Comparison of ENCODE assay signal across 8 cellular contexts in the genomic region with DNA sequence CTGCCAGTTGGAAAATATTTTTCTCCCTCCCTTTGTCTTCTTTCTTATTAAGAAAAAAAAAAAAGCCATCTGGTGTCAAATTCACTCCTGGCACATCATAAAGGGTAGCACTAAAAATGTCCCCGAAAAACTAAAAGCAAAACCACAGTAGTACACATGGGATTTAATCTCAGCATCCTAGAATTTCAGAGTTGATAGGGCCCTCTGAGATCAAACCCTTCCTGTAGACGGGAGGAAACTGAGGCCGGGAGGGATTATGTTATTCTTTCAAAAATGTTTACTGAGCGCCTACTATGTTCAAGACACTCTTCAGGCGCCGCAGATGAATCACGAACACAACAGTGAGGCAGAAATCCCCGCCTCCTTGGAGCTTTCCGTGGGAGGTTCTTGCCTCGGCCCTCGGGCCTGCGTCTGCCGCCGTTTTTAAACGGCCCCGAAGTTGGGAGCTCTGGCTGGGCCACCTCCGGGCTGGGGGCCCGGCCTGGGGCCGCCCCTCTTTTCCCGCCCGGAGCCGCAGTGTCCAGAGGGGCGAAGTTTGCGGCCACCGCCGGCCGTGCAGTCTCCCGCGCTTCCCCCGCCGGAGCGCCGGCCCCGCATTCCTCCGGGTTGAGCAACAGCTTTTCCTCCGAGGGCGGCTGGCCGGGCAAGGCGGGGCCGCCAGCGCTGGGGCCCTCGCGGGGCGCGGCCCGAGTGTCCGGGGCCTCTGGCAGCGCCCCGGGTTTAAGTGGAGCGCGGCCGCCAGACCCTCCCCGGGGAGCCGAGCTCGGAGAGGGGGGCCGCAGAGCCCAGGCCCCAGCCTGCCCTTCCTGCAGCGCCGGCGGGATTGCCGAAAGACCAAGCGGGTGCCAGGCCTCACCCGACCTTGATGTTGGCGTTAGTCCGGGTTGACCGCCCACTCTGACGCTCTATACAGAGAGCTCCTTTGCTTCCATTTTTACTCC. TPM values are rescaled to one million over a fixed set of nuclear protein-coding genes. Genes with fewer than 3 reads are reported as not detected.
DNase-seq lines count a peak whose midpoint lies in the region; ATAC-seq and TF ChIP-seq lines count a peak whose summit lies in the region.

No MANE protein-coding gene starts in this region.

- ATAC-seq in stimulated activated memory B cell treated with anti-CD40 and anti-IgM and Interleukin-4, amounts not matched to agents 10 μg/mL and 1 μg/mL and 100 μg/mL, for 72 hours: peak; percentile 77

- no peaks in the 10 kb centered on the region for H3K9me3 ChIP-seq in ES-I3 (ENCODE audit: control insufficient read depth, insufficient read depth, low read length)

- H3K4me1 Mint-ChIP-seq in endothelial cell (ENCODE audit: unreplicated experiment) (peaks cover 10% of the 10 kb centered on the region), mesothelial cell of epicardium (peaks cover 26% of the 10 kb centered on the region)
- H3K4me1 Mint-ChIP-seq in stimulated activated memory B cell treated with anti-CD40 and anti-IgM and Interleukin-4, amounts not matched to agents 10 μg/mL and 1 μg/mL and 100 μg/mL, for 72 hours: no peaks in the 10 kb centered on the region

- H3K4me3 ChIP-seq in H7 (ENCODE audit: insufficient read depth, low read depth, low read length) (peak overlapping the region; percentile 38), NB4 (ENCODE audit: low read depth, low read length) (peak overlapping the region; percentile 48)

- H3K36me3 Mint-ChIP-seq in endothelial cell (ENCODE audit: low read depth, unreplicated experiment): no peaks in the 10 kb centered on the region
- H3K36me3 Mint-ChIP-seq in mesothelial cell of epicardium: no peaks in the 10 kb centered on the region
- no peaks in the 10 kb centered on the region for H3K36me3 Mint-ChIP-seq in stimulated activated memory B cell treated with anti-CD40 and anti-IgM and Interleukin-4, amounts not matched to agents 10 μg/mL and 1 μg/mL and 100 μg/mL, for 72 hours

- H3K27me3 Mint-ChIP-seq in endothelial cell (ENCODE audit: unreplicated experiment) (peaks cover 8% of the 10 kb centered on the region), mesothelial cell of epicardium (ENCODE audit: low read depth) (peaks cover 3% of the 10 kb centered on the region)
- H3K27me3 Mint-ChIP-seq in stimulated activated memory B cell treated with anti-CD40 and anti-IgM and Interleukin-4, amounts not matched to agents 10 μg/mL and 1 μg/mL and 100 μg/mL, for 72 hours: peaks cover 70% of the 10 kb centered on the region

- H3K4me3 Mint-ChIP-seq in endothelial cell (ENCODE audit: unreplicated experiment) (peak overlapping the region; percentile 65), mesothelial cell of epicardium (peak overlapping the region; percentile 60)
- peak overlapping the region; percentile 76 for H3K4me3 Mint-ChIP-seq in stimulated activated memory B cell treated with anti-CD40 and anti-IgM and Interleukin-4, amounts not matched to agents 10 μg/mL and 1 μg/mL and 100 μg/mL, for 72 hours

- H3K27ac Mint-ChIP-seq in endothelial cell (ENCODE audit: unreplicated experiment) (no peak overlapping the region), mesothelial cell of epicardium (peak overlapping the region; percentile 80)
- peak overlapping the region; percentile 61 for H3K27ac Mint-ChIP-seq in stimulated activated memory B cell treated with anti-CD40 and anti-IgM and Interleukin-4, amounts not matched to agents 10 μg/mL and 1 μg/mL and 100 μg/mL, for 72 hours

- TF ChIP-seq CTCF in NB4 (IDR thresholded peaks at IDR 0.05; ENCODE audit: low read depth, low read length): no peak
- TF ChIP-seq CTCF in endothelial cell (IDR thresholded peaks at IDR 0.05; ENCODE audit: unreplicated experiment): no peak
- TF ChIP-seq CTCF in mesothelial cell of epicardium (IDR thresholded peaks at IDR 0.05; ENCODE audit: unreplicated experiment): no peak

- H3K9ac ChIP-seq in ES-I3 (ENCODE audit: low read depth, low read length): peak overlapping the region; percentile 51

- no peak for TF ChIP-seq POLR2A in NB4 (IDR thresholded peaks at IDR 0.05; ENCODE audit: extremely low read depth, insufficient read length)

- H3K36me3 ChIP-seq in ES-I3 (ENCODE audit: insufficient read depth, low read length) (no peaks in the 10 kb centered on the region), H7 (replicated peaks; ENCODE audit: control insufficient read depth, insufficient read depth, low read length) (no peaks in the 10 kb centered on the region)

- peaks cover 23% of the 10 kb centered on the region for H3K4me1 ChIP-seq in ES-I3 (ENCODE audit: insufficient read depth, low read length)

- H3K9me3 Mint-ChIP-seq in endothelial cell (ENCODE audit: unreplicated experiment): no peaks in the 10 kb centered on the region
- H3K9me3 Mint-ChIP-seq in mesothelial cell of epicardium: no peaks in the 10 kb centered on the region
- H3K9me3 Mint-ChIP-seq in stimulated activated memory B cell treated with anti-CD40 and anti-IgM and Interleukin-4, amounts not matched to agents 10 μg/mL and 1 μg/mL and 100 μg/mL, for 72 hours: no peaks in the 10 kb centered on the region

- H3K27me3 ChIP-seq in H7 (ENCODE audit: control insufficient read depth, insufficient read depth, low read length): peaks cover 27% of the 10 kb centered on the region

- DNase-seq in H7: peak; percentile 93
- peak; percentile 67 for DNase-seq in NB4 (ENCODE audit: low read depth)
- DNase-seq in activated CD8-positive, alpha-beta memory T cell treated with anti-CD3 and anti-CD28 coated beads for 4 hours (ENCODE audit: low read depth in 2 of 2): peak; percentile 34 to 38
- DNase-seq in endothelial cell (ENCODE audit: low spot score): peak; percentile 68
- DNase-seq in mesothelial cell of epicardium (ENCODE audit: low spot score in 2 of 2, unreplicated experiment in 2 of 2): peak; percentile 44 to 80
- no peak for DNase-seq in NCI-H1092 (lab: John Stamatoyannopoulos, UW)

RNA-seq across cellular contexts. Expression of gene CTDSP2, which starts 18.6 kb away (rescaled TPM):
- 59.3 and 74.2 TPM in 2 replicates for total RNA-seq in H7 (2014; rRNA removed; shearing (Covaris generic))
- 181 TPM for total RNA-seq in endothelial cell (ENCODE audit: unreplicated experiment)
- 210 to 218 TPM (median 216 TPM) in 3 replicates for total RNA-seq in mesothelial cell of epicardium

RNA-seq across cellular contexts. Expression of gene AVIL, which starts 46.5 kb away (rescaled TPM):
- 0.38 TPM in 1 of 2 replicates, not detected in the other for total RNA-seq in H7 (2014; rRNA removed; shearing (Covaris generic))
- total RNA-seq in endothelial cell (ENCODE audit: unreplicated experiment) (4.5 TPM), mesothelial cell of epicardium (4.0 to 5.3 TPM (median 4.7 TPM) in 3 replicates)
